18 cellular contexts compared by ENCODE assay signal in the genomic region with DNA sequence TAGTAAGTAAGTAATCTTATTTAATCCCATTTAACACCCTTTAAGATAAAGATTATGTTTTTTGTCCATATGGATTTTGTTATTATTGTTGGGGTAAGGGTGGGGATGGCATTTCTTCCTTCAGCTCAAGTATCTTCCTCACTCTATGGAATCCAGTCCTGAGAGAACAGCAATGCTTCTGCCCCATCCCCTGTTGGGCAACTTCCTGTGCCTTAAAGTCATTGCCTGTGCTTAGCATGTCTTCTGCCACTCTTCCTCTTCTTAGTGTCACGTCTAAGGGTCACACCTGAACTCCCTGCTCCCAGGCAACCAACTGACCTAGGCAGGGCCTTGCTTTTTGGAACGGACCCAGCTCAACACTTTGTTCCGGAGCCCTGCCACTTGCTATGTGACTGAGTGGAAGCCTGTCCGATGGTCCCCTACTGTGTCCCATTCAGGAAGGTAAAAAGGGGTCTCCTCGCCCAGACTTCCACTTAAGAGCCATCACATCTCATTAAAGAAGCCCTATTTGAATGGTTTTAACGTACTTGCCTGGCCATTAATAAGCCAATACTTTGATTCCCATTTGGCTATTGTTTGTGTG.
"Had no signal": no experiment of that assay in that cellular context is flagged by ENCODE, and none has a peak within 500 bp of the region (broad histone marks: within the 10 kb centered on the region; RNA-seq: fewer than 3 reads in every experiment).

No MANE protein-coding gene starts in this region.

- DNase-seq: activated CD4-positive, alpha-beta T cell treated with anti-CD3 and anti-CD28 coated beads, Interleukin-2, amount 10 ng/mL, durations not matched to agents 7 days and 5 days; activated CD4-positive, CD25-positive, alpha-beta regulatory T cell; activated naive CD4-positive, alpha-beta T cell treated with anti-CD3 and anti-CD28 coated beads, Interleukin-2, amount 10 ng/mL, durations not matched to agents 7 days and 5 days; activated T-cell treated with anti-CD3 and anti-CD28 coated beads for 4 hours; body of pancreas; central memory CD4-positive, alpha-beta T cell; effector CD8-positive, alpha-beta T cell; gastrocnemius medialis; heart right ventricle; islet precursor cell; left lung; retina; stimulated activated CD4-positive, alpha-beta T cell treated with anti-CD3 and anti-CD28 coated beads, Interleukin-15, amount 100 ng/mL, for 24 hours; stimulated activated CD4-positive, alpha-beta T cell treated with anti-CD3 and anti-CD28 coated beads, Interleukin-4, amount 100 ng/mL, for 24 hours; stimulated activated naive CD8-positive, alpha-beta T cell treated with anti-CD3 and anti-CD28 coated beads, Interleukin-15, amount 100 ng/mL, for 72 hours had no signal

- H3K36me3 ChIP-seq: gastrocnemius medialis, heart right ventricle, left lung, thoracic aorta had no signal

- H3K4me1 ChIP-seq: body of pancreas, gastrocnemius medialis, heart right ventricle, left lung, parathyroid adenoma had no signal

- H3K27ac ChIP-seq: body of pancreas, coronary artery, gastrocnemius medialis, heart right ventricle, left lung, parathyroid adenoma, thoracic aorta had no signal

- ATAC-seq: body of pancreas; gastrocnemius medialis; heart right ventricle; left lung; stimulated activated naive CD8-positive, alpha-beta T cell treated with anti-CD3 and anti-CD28 coated beads, Interleukin-15, amount 100 ng/mL, for 72 hours had no signal

- H3K9me3 ChIP-seq: body of pancreas, gastrocnemius medialis, heart right ventricle, left lung, thoracic aorta had no signal

- H3K4me3 ChIP-seq: body of pancreas, coronary artery, gastrocnemius medialis, heart right ventricle, left lung, thoracic aorta had no signal

- H3K27me3 ChIP-seq: body of pancreas, gastrocnemius medialis, heart right ventricle, left lung had no signal
